ENCODE assay signal across 9 cellular contexts in the genomic region with DNA sequence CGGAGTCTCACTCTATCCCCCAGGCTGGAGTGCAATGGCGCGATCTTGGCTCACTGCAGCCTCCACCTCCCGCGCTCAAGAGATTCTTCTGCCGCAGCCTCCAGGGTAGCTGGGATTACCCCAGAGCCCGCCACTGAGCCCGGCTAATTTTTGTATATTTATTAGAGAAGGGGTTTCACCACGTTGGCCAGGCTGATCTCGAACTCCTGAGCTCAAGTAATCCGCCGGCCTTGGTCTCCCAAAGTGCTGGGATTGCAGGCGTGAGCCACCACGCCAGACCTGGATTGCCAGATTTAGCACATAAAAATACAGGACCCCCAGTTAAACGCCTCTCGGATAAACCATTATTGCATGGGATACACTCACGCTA. TPM values are rescaled to one million over a fixed set of nuclear protein-coding genes. Genes with fewer than 3 reads are reported as not detected.
DNase-seq lines count a peak whose midpoint lies in the region; ATAC-seq and TF ChIP-seq lines count a peak whose summit lies in the region.
"Had no signal": no experiment of that assay in that cellular context is flagged by ENCODE, and none has a peak within 500 bp of the region (broad histone marks: within the 10 kb centered on the region; RNA-seq: fewer than 3 reads in every experiment).

No MANE protein-coding gene starts in this region.

- peaks cover 17% of the 10 kb centered on the region for H3K4me1 ChIP-seq in hepatocyte (ENCODE audit: insufficient read depth)

- H3K4me1 Mint-ChIP-seq in activated CD4-positive, alpha-beta memory T cell treated with anti-CD3 and anti-CD28 coated beads, Interleukin-2, amount 10 ng/mL, durations not matched to agents 7 days and 5 days, result peaks cover 13% of the 10 kb centered on the region
- H3K4me1 Mint-ChIP-seq in stimulated activated effector memory CD8-positive, alpha-beta T cell treated with anti-CD3 and anti-CD28 coated beads, Interleukin-12 subunit alpha, Interleukin-12 subunit beta, amount 100 ng/mL, for 72 hours, result peaks cover 6% of the 10 kb centered on the region

- H3K4me3 ChIP-seq in HL-60 (replicated peaks; ENCODE audit: insufficient read depth, low read length) (peak overlapping the region; percentile 83; the same call in 1 of the 2 replicates), hepatocyte (no peak overlapping the region)

- peaks cover 3% of the 10 kb centered on the region for H3K27me3 Mint-ChIP-seq in activated CD4-positive, alpha-beta memory T cell treated with anti-CD3 and anti-CD28 coated beads, Interleukin-2, amount 10 ng/mL, durations not matched to agents 7 days and 5 days

- ATAC-seq in stimulated activated effector memory CD8-positive, alpha-beta T cell treated with anti-CD3 and anti-CD28 coated beads, Interleukin-12 subunit alpha, Interleukin-12 subunit beta, amount 100 ng/mL, for 72 hours, result no peak
- no peak for ATAC-seq in GM18519 (IDR thresholded peaks at IDR 0.05; ENCODE audit: low FRiP score, unreplicated experiment)

- H4K20me1 ChIP-seq in hepatocyte (ENCODE audit: insufficient read depth, poor library complexity, severe bottlenecking), result no peaks in the 10 kb centered on the region

- WGBS in hepatocyte (ENCODE audit: low lambda C conversion rate, missing lambda C conversion rate), result 72% methylated on average over 17 of the region's 17 CpGs

- peak overlapping the region; percentile 65 for H3K4me2 ChIP-seq in hepatocyte

- CTCF ChIA-PET in activated CD4-positive, alpha-beta memory T cell treated with anti-CD3 and anti-CD28 coated beads, Interleukin-2, amount 10 ng/mL, durations not matched to agents 7 days and 5 days (lab: Charles Lee), result interaction anchor here (0.6 to 3.5 kb wide), 33 partner anchors 12 to 1159 kb away, joined by 3 to 75 read pairs (median 5); partner anchors contain the start of genes AKAP9, ANKIB1, CYP51A1 and KRIT1

- H3K36me3 ChIP-seq in hepatocyte (replicated peaks; ENCODE audit: insufficient read depth, low read depth), result no peaks in the 10 kb centered on the region

- no peaks in the 10 kb centered on the region for H3K9me3 ChIP-seq in hepatocyte (ENCODE audit: low read depth)

- TF ChIP-seq CTCF in HL-60 (IDR thresholded peaks at IDR 0.05; ENCODE audit: insufficient read depth, low read length), result no peak
- TF ChIP-seq CTCF in hepatocyte (IDR thresholded peaks at IDR 0.05; ENCODE audit: poor library complexity), result no peak

- no peaks in the 10 kb centered on the region for H3K27me3 ChIP-seq in HL-60 (ENCODE audit: insufficient read depth, poor library complexity, severe bottlenecking)
- no peaks in the 10 kb centered on the region for H3K27me3 ChIP-seq in hepatocyte

- H3K9me2 ChIP-seq in hepatocyte (replicated peaks; ENCODE audit: insufficient read depth), result no peaks in the 10 kb centered on the region

- H3K9me3 Mint-ChIP-seq in activated CD4-positive, alpha-beta memory T cell treated with anti-CD3 and anti-CD28 coated beads, Interleukin-2, amount 10 ng/mL, durations not matched to agents 7 days and 5 days, result no peaks in the 10 kb centered on the region
- H3K9me3 Mint-ChIP-seq in stimulated activated effector memory CD8-positive, alpha-beta T cell treated with anti-CD3 and anti-CD28 coated beads, Interleukin-12 subunit alpha, Interleukin-12 subunit beta, amount 100 ng/mL, for 72 hours, result no peaks in the 10 kb centered on the region

- H3K27ac ChIP-seq in HL-60 (replicated peaks), result peak overlapping the region; percentile 96
- H3K27ac ChIP-seq in hepatocyte, result peak overlapping the region; percentile 47

- peak overlapping the region; percentile 80 for H3K4me3 Mint-ChIP-seq in activated CD4-positive, alpha-beta memory T cell treated with anti-CD3 and anti-CD28 coated beads, Interleukin-2, amount 10 ng/mL, durations not matched to agents 7 days and 5 days
- H3K4me3 Mint-ChIP-seq in stimulated activated effector memory CD8-positive, alpha-beta T cell treated with anti-CD3 and anti-CD28 coated beads, Interleukin-12 subunit alpha, Interleukin-12 subunit beta, amount 100 ng/mL, for 72 hours, result peak overlapping the region; percentile 83

- H3K36me3 Mint-ChIP-seq in activated CD4-positive, alpha-beta memory T cell treated with anti-CD3 and anti-CD28 coated beads, Interleukin-2, amount 10 ng/mL, durations not matched to agents 7 days and 5 days (ENCODE audit: low read depth), result peaks cover 9% of the 10 kb centered on the region
- peaks cover 27% of the 10 kb centered on the region for H3K36me3 Mint-ChIP-seq in stimulated activated effector memory CD8-positive, alpha-beta T cell treated with anti-CD3 and anti-CD28 coated beads, Interleukin-12 subunit alpha, Interleukin-12 subunit beta, amount 100 ng/mL, for 72 hours

- POLR2A ChIA-PET in activated CD4-positive, alpha-beta memory T cell treated with anti-CD3 and anti-CD28 coated beads, Interleukin-2, amount 10 ng/mL, durations not matched to agents 7 days and 5 days (lab: Charles Lee), result interaction anchor here (0.7 to 3.5 kb wide), 21 partner anchors 11 to 671 kb away, joined by 3 to 47 read pairs (median 5); partner anchors contain the start of genes AKAP9, ANKIB1, CDK6 and CYP51A1

- DNase-seq in HL-60 (ENCODE audit: low read depth in 1 of 2, low spot score in 1 of 2), result no peak
- DNase-seq in activated CD4-positive, alpha-beta memory T cell treated with anti-CD3 and anti-CD28 coated beads, Interleukin-2, amount 10 ng/mL, durations not matched to agents 7 days and 5 days, result no peak
- DNase-seq in hepatocyte (ENCODE audit: low spot score), result no peak
- DNase-seq in stimulated activated effector memory CD8-positive, alpha-beta T cell treated with anti-CD3 and anti-CD28 coated beads, Interleukin-12 subunit alpha, Interleukin-12 subunit beta, amount 100 ng/mL, for 72 hours (ENCODE audit: low spot score in 2 of 2), result no peak
- no peak for DNase-seq in stimulated activated naive CD4-positive, alpha-beta T cell (lab: John Stamatoyannopoulos, UW)
- no peak for DNase-seq in kidney glomerular epithelial cell (lab: John Stamatoyannopoulos, UW)
- no peak for DNase-seq in DMS 273 (lab: John Stamatoyannopoulos, UW; ENCODE audit: unreplicated experiment)

- peak overlapping the region; percentile 88 for H3K27ac Mint-ChIP-seq in activated CD4-positive, alpha-beta memory T cell treated with anti-CD3 and anti-CD28 coated beads, Interleukin-2, amount 10 ng/mL, durations not matched to agents 7 days and 5 days
- peak overlapping the region; percentile 94 for H3K27ac Mint-ChIP-seq in stimulated activated effector memory CD8-positive, alpha-beta T cell treated with anti-CD3 and anti-CD28 coated beads, Interleukin-12 subunit alpha, Interleukin-12 subunit beta, amount 100 ng/mL, for 72 hours

- peak overlapping the region; percentile 85 for H2AFZ ChIP-seq in hepatocyte

- peaks cover 27% of the 10 kb centered on the region for H3K79me2 ChIP-seq in hepatocyte

RNA-seq across cellular contexts. Expression of gene GATAD1, which starts 0.4 kb away (rescaled TPM):
- 10 to 100 TPM; 17.4 to 18.5 TPM for total RNA-seq in activated CD4-positive, alpha-beta memory T cell treated with anti-CD3 and anti-CD28 coated beads, Interleukin-2, amount 10 ng/mL, durations not matched to agents 7 days and 5 days
- total RNA-seq in hepatocyte, result 27.5 and 33.2 TPM in 2 replicates
- 25.3 and 28.7 TPM in 2 replicates for polyA plus RNA-seq in hepatocyte

RNA-seq across cellular contexts. Expression of gene ERVW-1, which starts 30.9 kb away (rescaled TPM):
- not detected for total RNA-seq in activated CD4-positive, alpha-beta memory T cell treated with anti-CD3 and anti-CD28 coated beads, Interleukin-2, amount 10 ng/mL, durations not matched to agents 7 days and 5 days
- 0.37 TPM in 1 of 2 replicates, not detected in the other for total RNA-seq in hepatocyte
- polyA plus RNA-seq in hepatocyte, result 0.23 TPM in 1 of 2 replicates, not detected in the other
- total RNA-seq: activated CD8-positive, alpha-beta memory T cell treated with anti-CD3 and anti-CD28 coated beads for 36 hours had no signal
